In the genomic region with DNA sequence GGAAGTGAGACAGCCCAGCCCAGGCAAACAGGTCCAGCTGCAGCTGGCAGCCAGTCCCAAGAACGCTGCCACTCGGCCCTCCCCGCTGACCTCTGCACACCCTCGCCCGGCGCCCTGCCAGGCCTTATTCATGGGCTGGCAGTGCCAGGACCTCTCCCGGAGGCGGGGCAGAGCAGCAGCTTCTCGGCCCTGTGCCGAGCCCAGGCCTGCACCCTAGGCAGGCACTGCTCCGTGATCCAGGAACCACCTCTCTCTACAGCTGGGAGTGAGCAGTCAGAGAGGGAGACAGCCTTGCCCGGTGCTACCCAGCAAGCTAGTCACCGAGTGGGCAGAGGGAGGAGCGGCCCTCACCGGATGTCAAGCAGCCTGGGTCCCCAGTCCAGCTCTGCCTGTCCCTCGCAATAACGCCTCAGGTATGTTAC, we compare ENCODE assay signal across 9 cellular contexts.
A peak's percentile ranks its signal among the peaks of the same experiment; 100 is the strongest.
DNase-seq lines count a peak whose midpoint lies in the region; ATAC-seq and TF ChIP-seq lines count a peak whose summit lies in the region.
"Had no signal": no experiment of that assay in that cellular context is flagged by ENCODE, and none has a peak within 500 bp of the region (broad histone marks: within the 10 kb centered on the region; RNA-seq: fewer than 3 reads in every experiment).

No MANE protein-coding gene starts in this region.

- no peak; the same call in none of the 2 replicates for TF ChIP-seq RAD21 in SK-N-SH (IDR thresholded peaks at IDR 0.05; ENCODE audit: low read length)

- peak overlapping the region in 1 of 2 experiments; percentile 56; a peak in 2 of 4 replicates for H3K27ac ChIP-seq in SK-N-SH (ENCODE audit: low read depth in 2 of 2, low read length in 1 of 2)

- CTCF ChIA-PET in SK-N-SH (lab: Yijun Ruan, JAX): interaction anchor here (0.8 to 14.1 kb wide), 19 partner anchors 10 to 177 kb away, joined by 3 to 182 read pairs (median 6); partner anchors contain the start of gene CBX4

- no peaks in the 10 kb centered on the region for H3K9me2 ChIP-seq in SK-N-SH

- POLR2A ChIA-PET in SK-N-SH (lab: Yijun Ruan, JAX): interaction anchor here (0.8 to 1.5 kb wide), 5 partner anchors 12 to 98 kb away, joined by 3 to 11 read pairs (median 4); partner anchors contain the start of gene CBX4

- no peak for TF ChIP-seq CTCF in SK-N-SH (IDR thresholded peaks at IDR 0.05)

- H3K4me1 ChIP-seq in SK-N-SH (ENCODE audit: control insufficient read depth in 1 of 2, insufficient read depth in 2 of 2, low read depth in 1 of 2, low read length in 1 of 2): peaks cover 9 to 27% of the 10 kb centered on the region in 2 experiments; a peak in 2 of 4 replicates

- ATAC-seq in Right ventricle myocardium inferior: peak; percentile 93
- ATAC-seq in HG02571 (IDR thresholded peaks at IDR 0.05; ENCODE audit: unreplicated experiment): no peak
- no peak for ATAC-seq in GM19463 (IDR thresholded peaks at IDR 0.05; ENCODE audit: unreplicated experiment)
- ATAC-seq in HG03439 (IDR thresholded peaks at IDR 0.05; ENCODE audit: unreplicated experiment): no peak

- no peak overlapping the region for H2AFZ ChIP-seq in SK-N-SH (ENCODE audit: low read depth)

- no peak overlapping the region for H3K9ac ChIP-seq in SK-N-SH

- peak; percentile 46 for DNase-seq in DMS53 treated with DMSO at 0.1 percent for 48 hours (lab: John Stamatoyannopoulos, UW; ENCODE audit: unreplicated experiment)
- peak; percentile 95 for DNase-seq in SK-N-SH
- peak; percentile 93 for DNase-seq in Right ventricle myocardium inferior (ENCODE audit: missing footprints)
- peak; percentile 93 for DNase-seq in putamen (ENCODE audit: low spot score)
- DNase-seq in activated CD8-positive, alpha-beta memory T cell treated with anti-CD3 and anti-CD28 coated beads for 24 hours: no peak
- DNase-seq: NCI-H524 treated with DMSO at 0.1 percent for 48 hours had no signal

- intact Hi-C loops in Right ventricle myocardium inferior (cut with DNase I): loop anchor here (5.0 to 10.0 kb wide), 2 partner anchors 77 to 124 kb away; partner anchors contain the start of gene CBX8

- H4K20me1 ChIP-seq in SK-N-SH (ENCODE audit: insufficient read depth): no peaks in the 10 kb centered on the region

- H3K4me3 ChIP-seq in SK-N-SH (ENCODE audit: low read depth in 2 of 2, low read length in 1 of 2): no peak overlapping the region

- TF ChIP-seq EP300 in SK-N-SH (IDR thresholded peaks at IDR 0.05; ENCODE audit: borderline replicate concordance in 1 of 2, low read depth in 1 of 2, low read length in 1 of 2): peak in 1 of 2 experiments; percentile 23; a peak in 3 of 4 replicates

- H3K36me3 ChIP-seq in SK-N-SH (replicated peaks in 1 of 2; ENCODE audit: control insufficient read depth in 1 of 2, insufficient read depth in 2 of 2, low read length in 1 of 2): no peaks in the 10 kb centered on the region

- no peaks in the 10 kb centered on the region for H3K9me3 ChIP-seq in SK-N-SH

- peak overlapping the region; percentile 56 for H3K4me2 ChIP-seq in SK-N-SH

- WGBS in SK-N-SH (ENCODE audit: low lambda C conversion rate): 43% methylated on average over 10 of the region's 17 CpGs

- H3K79me2 ChIP-seq in SK-N-SH (ENCODE audit: insufficient read depth): no peaks in the 10 kb centered on the region

- no peaks in the 10 kb centered on the region for H3K27me3 ChIP-seq in SK-N-SH (ENCODE audit: insufficient read depth)

- no peaks in the 10 kb centered on the region for H3F3A ChIP-seq in SK-N-SH (replicated peaks; ENCODE audit: insufficient read depth)

TF ChIP-seq in SK-N-SH, 30 proteins besides CTCF, POLR2A, EP300 and RAD21:
- TF ChIP-seq, protein P1, sequence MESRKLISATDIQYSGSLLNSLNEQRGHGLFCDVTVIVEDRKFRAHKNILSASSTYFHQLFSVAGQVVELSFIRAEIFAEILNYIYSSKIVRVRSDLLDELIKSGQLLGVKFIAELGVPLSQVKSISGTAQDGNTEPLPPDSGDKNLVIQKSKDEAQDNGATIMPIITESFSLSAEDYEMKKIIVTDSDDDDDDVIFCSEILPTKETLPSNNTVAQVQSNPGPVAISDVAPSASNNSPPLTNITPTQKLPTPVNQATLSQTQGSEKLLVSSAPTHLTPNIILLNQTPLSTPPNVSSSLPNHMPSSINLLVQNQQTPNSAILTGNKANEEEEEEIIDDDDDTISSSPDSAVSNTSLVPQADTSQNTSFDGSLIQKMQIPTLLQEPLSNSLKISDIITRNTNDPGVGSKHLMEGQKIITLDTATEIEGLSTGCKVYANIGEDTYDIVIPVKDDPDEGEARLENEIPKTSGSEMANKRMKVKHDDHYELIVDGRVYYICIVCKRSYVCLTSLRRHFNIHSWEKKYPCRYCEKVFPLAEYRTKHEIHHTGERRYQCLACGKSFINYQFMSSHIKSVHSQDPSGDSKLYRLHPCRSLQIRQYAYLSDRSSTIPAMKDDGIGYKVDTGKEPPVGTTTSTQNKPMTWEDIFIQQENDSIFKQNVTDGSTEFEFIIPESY (IDR thresholded peaks at IDR 0.05; ENCODE audit: borderline replicate concordance, low read depth): no peak
- peak; percentile 93; the same call in 1 of the 2 replicates for TF ChIP-seq RXRA (IDR thresholded peaks at IDR 0.05; ENCODE audit: borderline replicate concordance, low read depth)
- TF ChIP-seq NFIC (IDR thresholded peaks at IDR 0.05; ENCODE audit: borderline replicate concordance): peak; percentile 89
- TF ChIP-seq FOXJ3 (CRISPR knock-in tag; IDR thresholded peaks at IDR 0.05): no peak
- TF ChIP-seq MEF2A (IDR thresholded peaks at IDR 0.05; ENCODE audit: borderline replicate concordance, low read depth): no peak
- TF ChIP-seq MXI1 (IDR thresholded peaks at IDR 0.05; ENCODE audit: low read depth, low read length): peak; percentile 55; the same call in 1 of the 2 replicates
- TF ChIP-seq JUND (IDR thresholded peaks at IDR 0.05): no peak
- TF ChIP-seq, protein P2, sequence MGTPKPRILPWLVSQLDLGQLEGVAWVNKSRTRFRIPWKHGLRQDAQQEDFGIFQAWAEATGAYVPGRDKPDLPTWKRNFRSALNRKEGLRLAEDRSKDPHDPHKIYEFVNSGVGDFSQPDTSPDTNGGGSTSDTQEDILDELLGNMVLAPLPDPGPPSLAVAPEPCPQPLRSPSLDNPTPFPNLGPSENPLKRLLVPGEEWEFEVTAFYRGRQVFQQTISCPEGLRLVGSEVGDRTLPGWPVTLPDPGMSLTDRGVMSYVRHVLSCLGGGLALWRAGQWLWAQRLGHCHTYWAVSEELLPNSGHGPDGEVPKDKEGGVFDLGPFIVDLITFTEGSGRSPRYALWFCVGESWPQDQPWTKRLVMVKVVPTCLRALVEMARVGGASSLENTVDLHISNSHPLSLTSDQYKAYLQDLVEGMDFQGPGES (IDR thresholded peaks at IDR 0.05; ENCODE audit: low read depth, low read length): no peak
- TF ChIP-seq, protein P3, sequence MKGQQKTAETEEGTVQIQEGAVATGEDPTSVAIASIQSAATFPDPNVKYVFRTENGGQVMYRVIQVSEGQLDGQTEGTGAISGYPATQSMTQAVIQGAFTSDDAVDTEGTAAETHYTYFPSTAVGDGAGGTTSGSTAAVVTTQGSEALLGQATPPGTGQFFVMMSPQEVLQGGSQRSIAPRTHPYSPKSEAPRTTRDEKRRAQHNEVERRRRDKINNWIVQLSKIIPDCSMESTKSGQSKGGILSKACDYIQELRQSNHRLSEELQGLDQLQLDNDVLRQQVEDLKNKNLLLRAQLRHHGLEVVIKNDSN (IDR thresholded peaks at IDR 0.05; ENCODE audit: borderline replicate concordance, low read depth): no peak
- TF ChIP-seq YY1 (IDR thresholded peaks at IDR 0.05; ENCODE audit: low read depth): no peak
- peak; percentile 73 for TF ChIP-seq CHD2 (IDR thresholded peaks at IDR 0.05; ENCODE audit: low read length, partially characterized antibody)
- no peak for TF ChIP-seq MAX (IDR thresholded peaks at IDR 0.05; ENCODE audit: low read depth)
- TF ChIP-seq RCOR1 (IDR thresholded peaks at IDR 0.05; ENCODE audit: low read length): peak; percentile 82
- no peak for TF ChIP-seq ELF1 (IDR thresholded peaks at IDR 0.05)
- no peak for TF ChIP-seq SIN3A (IDR thresholded peaks at IDR 0.05; ENCODE audit: borderline replicate concordance, low read depth, low read length)
- TF ChIP-seq TCF12 (IDR thresholded peaks at IDR 0.05): peak; percentile 61; the same call in 1 of the 2 replicates
TF ChIP-seq in SK-N-SH: peak in this region for 6.
